In the genomic region with DNA sequence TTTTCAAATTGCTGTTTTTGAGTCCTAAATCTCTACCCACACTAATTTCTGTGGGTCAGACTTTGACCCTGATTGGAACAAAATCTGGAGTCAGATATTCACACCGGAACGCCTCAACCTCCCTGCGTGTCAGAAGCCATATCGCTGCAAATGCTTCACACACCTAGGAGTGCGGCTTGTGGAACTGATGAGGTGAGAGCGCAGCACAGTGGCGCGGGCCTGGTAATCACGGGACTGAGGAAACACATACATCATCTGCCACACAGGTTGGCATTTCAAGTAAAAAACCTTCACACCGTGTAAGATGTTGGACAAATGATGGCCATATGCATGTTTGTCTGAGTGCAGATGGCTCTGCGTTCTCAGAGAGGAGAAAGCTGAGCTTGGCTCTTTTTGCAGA, we compare ENCODE assay signal across 20 cellular contexts.
DNase-seq lines count a peak whose midpoint lies in the region; ATAC-seq and TF ChIP-seq lines count a peak whose summit lies in the region.
"Had no signal": no experiment of that assay in that cellular context is flagged by ENCODE, and none has a peak within 500 bp of the region (broad histone marks: within the 10 kb centered on the region; RNA-seq: fewer than 3 reads in every experiment).

No MANE protein-coding gene starts in this region.

- peak; percentile 26 for DNase-seq in D341Med (ENCODE audit: low spot score)
- peak in 2 of 3 experiments; percentile 70 to 85 for DNase-seq in NCI-H1417 (lab: John Stamatoyannopoulos, UW)
- peak; percentile 64 to 85 for DNase-seq in NCI-H524 (lab: John Stamatoyannopoulos, UW)
- DNase-seq in kidney tubule cell (ENCODE audit: low spot score) = peak; percentile 25
- DNase-seq in 8988T = no peak
- DNase-seq in AG20443 (ENCODE audit: low spot score) = no peak
- DNase-seq in pons (ENCODE audit: low spot score) = no peak
- no peak for DNase-seq in heart right ventricle
- DNase-seq: BE2C, DMS79 treated with DMSO at 0.1 percent for 48 hours, Karpas-422, MG63, NCI-H1436, NCI-H2029 treated with DMSO at 0.1 percent for 48 hours, NCI-H774, SHP77, SK-N-SH, T-helper 2 cell had no signal

- no peaks in the 10 kb centered on the region for H3K4me1 ChIP-seq in heart right ventricle
- H3K4me1 ChIP-seq: A549, BE2C, HAP-1 had no signal

- intact Hi-C loops in heart right ventricle (cut with DNase I) = no loop called here

- 77 to 81% methylated on average over 11 of the region's 11 CpGs for WGBS in heart right ventricle, 2 donors

- no peaks in the 10 kb centered on the region for H3K36me3 ChIP-seq in heart right ventricle
- H3K36me3 ChIP-seq: BE2C, HAP-1, MG63 had no signal

- ATAC-seq in heart right ventricle = no peak
- ATAC-seq: A549 had no signal

- H3K27ac ChIP-seq in heart right ventricle = no peak overlapping the region
- H3K27ac ChIP-seq: A549 had no signal

- peaks cover 0 to 9% (median 0%) of the 10 kb centered on the region in 11 donors for H3K9me3 ChIP-seq in heart right ventricle
- H3K9me3 ChIP-seq: A549, BE2C, HAP-1, MG63, SK-N-SH had no signal

- no peak overlapping the region for H3K4me3 ChIP-seq in heart right ventricle
- H3K4me3 ChIP-seq: A549, HAP-1, MG63 had no signal

- TF ChIP-seq CTCF in heart right ventricle (IDR thresholded peaks at IDR 0.05) = no peak

- H3K27me3 ChIP-seq in heart right ventricle = peaks cover 0 to 5% (median 0%) of the 10 kb centered on the region in 7 donors
- H3K27me3 ChIP-seq: BE2C, MG63 had no signal

Comparison
In these comparisons a context has a peak if more than half of its experiments do, and no peak if none do; other contexts are left out.
1. DNase-seq: peak in D341Med (single experiment), NCI-H1417 (2 of 3), NCI-H524 (2 of 2) and kidney tubule cell (single experiment); none in 8988T (single experiment), AG20443 (single experiment), pons (single experiment) and heart right ventricle (0 of 2).